8 cellular contexts compared by ENCODE assay signal in genomic region chr2:36356990-36357505, GRCh38. TPM values are rescaled to one million over a fixed set of nuclear protein-coding genes. Genes with fewer than 3 reads are reported as not detected.
A peak's percentile ranks its signal among the peaks of the same experiment; 100 is the strongest.
DNase-seq lines count a peak whose midpoint lies in the region; ATAC-seq and TF ChIP-seq lines count a peak whose summit lies in the region.

No MANE protein-coding gene starts in this region.

- H3K4me1 ChIP-seq in body of pancreas: peaks cover 31% of the 10 kb centered on the region

- H3K4me3 ChIP-seq in GM12875 (ENCODE audit: low read depth, low read length) (peak overlapping the region; percentile 58), body of pancreas (peak overlapping the region; percentile 34 to 53)

- WGBS in body of pancreas, 2 donors: 0% methylated on average over 24 to 31 of the region's 31 CpGs

- TF ChIP-seq POLR2A in body of pancreas (IDR thresholded peaks at IDR 0.05): no peak

- ATAC-seq in GM21786 (IDR thresholded peaks at IDR 0.05; ENCODE audit: unreplicated experiment) (peak; percentile 28), body of pancreas (no peak), left lobe of liver (no peak), GM18520 (IDR thresholded peaks at IDR 0.05; ENCODE audit: unreplicated experiment) (no peak)

- no peak for TF ChIP-seq CTCF in GM12875 (IDR thresholded peaks at IDR 0.05; ENCODE audit: borderline replicate concordance, insufficient read depth, low read depth, low read length)
- no peak for TF ChIP-seq CTCF in body of pancreas (IDR thresholded peaks at IDR 0.05)

- peaks cover 0 to 5% of the 10 kb centered on the region in 2 donors for H3K27me3 ChIP-seq in body of pancreas

- intact Hi-C loops in body of pancreas (cut with DNase I): no loop called here

- DNase-seq in NCI-H69 (lab: John Stamatoyannopoulos, UW) (peak; percentile 34), body of pancreas (peak in 1 of 4 donors; percentile 11), left kidney (ENCODE audit: low read depth, low spot score) (peak; percentile 77), left lobe of liver (ENCODE audit: low spot score) (no peak)
- peak; percentile 52 for DNase-seq in stimulated activated CD8-positive, alpha-beta memory T cell treated with anti-CD3 and anti-CD28 coated beads, Interleukin-4, amount 100 ng/mL, for 48 hours

- no peaks in the 10 kb centered on the region for H3K36me3 ChIP-seq in body of pancreas (replicated peaks in 1 of 2; ENCODE audit: insufficient read depth in 1 of 2, low read depth in 2 of 2)

- H3K9me3 ChIP-seq in body of pancreas: no peaks in the 10 kb centered on the region

- peak overlapping the region; percentile 40 to 84 (median 76) for H3K27ac ChIP-seq in body of pancreas

RNA-seq across cellular contexts. Expression of gene CRIM1, which starts 1.5 kb away (rescaled TPM):
- total RNA-seq in body of pancreas: 10 to 100 TPM; 41.5 to 64.6 TPM
- 7.1 TPM for total RNA-seq in left lobe of liver
